ENCODE assay signal across 9 cellular contexts in genomic region chr15:57320543-57321220, GRCh38. TPM values are rescaled to one million over a fixed set of nuclear protein-coding genes. Genes with fewer than 3 reads are reported as not detected.
A peak's percentile ranks its signal among the peaks of the same experiment; 100 is the strongest.
DNase-seq lines count a peak whose midpoint lies in the region; ATAC-seq and TF ChIP-seq lines count a peak whose summit lies in the region.
"Had no signal": no experiment of that assay in that cellular context is flagged by ENCODE, and none has a peak within 500 bp of the region (broad histone marks: within the 10 kb centered on the region; RNA-seq: fewer than 3 reads in every experiment).

No MANE protein-coding gene starts in this region.

- H3K9me3 ChIP-seq in SK-N-MC (ENCODE audit: low read depth, low read length) = no peaks in the 10 kb centered on the region

- peak overlapping the region; percentile 49; the same call in 1 of the 2 replicates for H3K27ac ChIP-seq in SK-N-MC

- no peak for TF ChIP-seq CTCF in osteocyte (IDR thresholded peaks at IDR 0.05)

- H3K4me3 Mint-ChIP-seq in osteocyte (ENCODE audit: unreplicated experiment) = no peak overlapping the region
- H3K4me3 Mint-ChIP-seq: activated naive CD4-positive, alpha-beta T cell treated with anti-CD3 and anti-CD28 coated beads, Interleukin-2, amount 10 ng/mL, durations not matched to agents 7 days and 5 days had no signal

- H3K4me3 ChIP-seq in SK-N-MC = no peak overlapping the region

- DNase-seq in CD1c-positive myeloid dendritic cell (ENCODE audit: extremely low spot score) (peak; percentile 95), SK-N-MC (ENCODE audit: low read depth, low spot score) (no peak), fibroblast of peridontal ligament (ENCODE audit: extremely low read depth) (peak; percentile 88), osteocyte (ENCODE audit: extremely low spot score, unreplicated experiment) (no peak), HuH-7.5 (ENCODE audit: low spot score) (no peak), GOT3 (lab: John Stamatoyannopoulos, UW) (no peak), HT-29 (ENCODE audit: low spot score) (no peak)
- DNase-seq: activated naive CD4-positive, alpha-beta T cell treated with anti-CD3 and anti-CD28 coated beads, Interleukin-2, amount 10 ng/mL, durations not matched to agents 7 days and 5 days had no signal

- H3K36me3 Mint-ChIP-seq in osteocyte (ENCODE audit: unreplicated experiment) = no peaks in the 10 kb centered on the region
- H3K36me3 Mint-ChIP-seq: activated naive CD4-positive, alpha-beta T cell treated with anti-CD3 and anti-CD28 coated beads, Interleukin-2, amount 10 ng/mL, durations not matched to agents 7 days and 5 days had no signal

- no peaks in the 10 kb centered on the region for H3K27me3 Mint-ChIP-seq in osteocyte (ENCODE audit: unreplicated experiment)
- H3K27me3 Mint-ChIP-seq: activated naive CD4-positive, alpha-beta T cell treated with anti-CD3 and anti-CD28 coated beads, Interleukin-2, amount 10 ng/mL, durations not matched to agents 7 days and 5 days had no signal

- H3K36me3 ChIP-seq in SK-N-MC (ENCODE audit: insufficient read depth, low read length) = no peaks in the 10 kb centered on the region

- H3K27ac Mint-ChIP-seq in osteocyte (ENCODE audit: unreplicated experiment) = peak overlapping the region; percentile 94
- H3K27ac Mint-ChIP-seq: activated naive CD4-positive, alpha-beta T cell treated with anti-CD3 and anti-CD28 coated beads, Interleukin-2, amount 10 ng/mL, durations not matched to agents 7 days and 5 days had no signal

- no peak overlapping the region for H3K9ac ChIP-seq in SK-N-MC (ENCODE audit: insufficient read length)

- no peaks in the 10 kb centered on the region for H3K9me3 Mint-ChIP-seq in osteocyte (ENCODE audit: unreplicated experiment)
- H3K9me3 Mint-ChIP-seq: activated naive CD4-positive, alpha-beta T cell treated with anti-CD3 and anti-CD28 coated beads, Interleukin-2, amount 10 ng/mL, durations not matched to agents 7 days and 5 days had no signal

- ATAC-seq in HG03439 (IDR thresholded peaks at IDR 0.05; ENCODE audit: unreplicated experiment) = no peak

- H3K4me1 Mint-ChIP-seq in osteocyte (ENCODE audit: unreplicated experiment) = peaks cover 32% of the 10 kb centered on the region
- H3K4me1 Mint-ChIP-seq: activated naive CD4-positive, alpha-beta T cell treated with anti-CD3 and anti-CD28 coated beads, Interleukin-2, amount 10 ng/mL, durations not matched to agents 7 days and 5 days had no signal

RNA-seq across cellular contexts. Expression of gene CGNL1, which starts 55.6 kb away (rescaled TPM):
- 5.5 and 6.2 TPM in 2 replicates for total RNA-seq in osteocyte
- 0.29 and 0.36 TPM in 2 replicates for total RNA-seq in HT-29 (2014; rRNA removed; shearing (Covaris generic))

Comparison
In these comparisons a context has a peak if more than half of its experiments do, and no peak if none do; other contexts are left out.
1. DNase-seq: peak in CD1c-positive myeloid dendritic cell (single experiment) and fibroblast of peridontal ligament (single experiment); none in SK-N-MC (single experiment), osteocyte (single experiment), HuH-7.5 (single experiment), GOT3 (single experiment) and HT-29 (single experiment).